ENCODE assay signal across 25 cellular contexts in genomic region chr2:241816431-241817121, GRCh38. TPM values are rescaled to one million over a fixed set of nuclear protein-coding genes. Genes with fewer than 3 reads are reported as not detected.
A peak's percentile ranks its signal among the peaks of the same experiment; 100 is the strongest.
DNase-seq lines count a peak whose midpoint lies in the region; FAIRE-seq and TF ChIP-seq lines count a peak whose summit lies in the region.
"Had no signal": no experiment of that assay in that cellular context is flagged by ENCODE, and none has a peak within 500 bp of the region (broad histone marks: within the 10 kb centered on the region; RNA-seq: fewer than 3 reads in every experiment).

No MANE protein-coding gene starts in this region.

- no peaks in the 10 kb centered on the region for H3K27me3 Mint-ChIP-seq in endodermal cell (ENCODE audit: insufficient read depth)

- H3K4me3 ChIP-seq in BLaER1 treated with 17β-estradiol and CSF1 and Interleukin-3, amounts not matched to agents 10 nM and 100 nM = no peak overlapping the region
- H3K4me3 ChIP-seq in endodermal cell (ENCODE audit: low read length) = no peak overlapping the region
- H3K4me3 ChIP-seq in osteoblast (ENCODE audit: insufficient read depth, low read length) = no peak overlapping the region
- H3K4me3 ChIP-seq: cardiac muscle cell, K562, tibial nerve had no signal

- H3K4me1 ChIP-seq in BLaER1 treated with 17β-estradiol and CSF1 and Interleukin-3, amounts not matched to agents 10 nM and 100 nM = peaks cover 85 to 96% (median 93%) of the 10 kb centered on the region in 10 experiments
- H3K4me1 ChIP-seq in endodermal cell (ENCODE audit: control insufficient read depth, insufficient read depth, low read length) (no peaks in the 10 kb centered on the region), osteoblast (ENCODE audit: insufficient read depth, low read length) (no peaks in the 10 kb centered on the region)
- H3K4me1 ChIP-seq: tibial nerve had no signal

- no peaks in the 10 kb centered on the region for H3K79me2 ChIP-seq in osteoblast (ENCODE audit: insufficient read depth, low read length)

- no peak for TF ChIP-seq POLR2A in GM12891 (IDR thresholded peaks at IDR 0.05; ENCODE audit: low read depth, low read length)

- H3K27ac ChIP-seq in BLaER1 treated with 17β-estradiol and CSF1 and Interleukin-3, amounts not matched to agents 10 nM and 100 nM = peak overlapping the region; percentile 12 to 91 (median 59); a peak in 17 of 22 replicates
- H3K27ac ChIP-seq in endodermal cell (ENCODE audit: low read depth, low read length) = no peak overlapping the region
- no peak overlapping the region for H3K27ac ChIP-seq in osteoblast (ENCODE audit: low read depth, low read length)
- H3K27ac ChIP-seq: cardiac muscle cell had no signal

- no peak overlapping the region for H2AFZ ChIP-seq in osteoblast (ENCODE audit: low read length)

- H3K9me3 ChIP-seq in BLaER1 treated with 17β-estradiol and CSF1 and Interleukin-3, amounts not matched to agents 10 nM and 100 nM (replicated peaks in 1 of 11) = peaks cover 0 to 17% (median 7%) of the 10 kb centered on the region in 11 experiments; a peak in 9 of 22 replicates
- no peaks in the 10 kb centered on the region for H3K9me3 ChIP-seq in endodermal cell (ENCODE audit: control insufficient read depth, low read length)
- H3K9me3 ChIP-seq in osteoblast (ENCODE audit: low read depth, low read length) = no peaks in the 10 kb centered on the region
- H3K9me3 ChIP-seq: tibial nerve had no signal

- DNase-seq in GM12891 (ENCODE audit: insufficient read length, low spot score) (peak; percentile 7), endodermal cell (peak; percentile 45), osteoblast (ENCODE audit: insufficient read length, low spot score, missing footprints) (peak; percentile 88), NOMO-1 (lab: John Stamatoyannopoulos, UW; ENCODE audit: unreplicated experiment in 2 of 2) (no peak), T-helper 1 cell (no peak), NCI-H510A treated with DMSO at 0.1 percent for 48 hours (lab: John Stamatoyannopoulos, UW) (no peak)
- DNase-seq: activated CD4-positive, alpha-beta T cell treated with anti-CD3 and anti-CD28 coated beads, Interleukin-2, amount 50 U/mL, for 1 hour; activated naive CD4-positive, alpha-beta T cell; AML-193; foreskin fibroblast; hypothalamus; kidney glomerular epithelial cell; MM.1S; NCI-H1436 treated with DMSO at 0.1 percent for 48 hours; NCI-H69; stimulated activated naive CD4-positive, alpha-beta T cell had no signal

- H3K27ac Mint-ChIP-seq in endodermal cell = no peak overlapping the region
- H3K27ac Mint-ChIP-seq: mesothelial cell of epicardium, progenitor cell of endocrine pancreas had no signal

- TF ChIP-seq CTCF in endodermal cell (conservative IDR thresholded peaks at IDR 0.05) (no peak), osteoblast (IDR thresholded peaks at IDR 0.05; ENCODE audit: extremely low read depth, low read depth, low read length) (no peak)

- H3K27me3 ChIP-seq in BLaER1 treated with 17β-estradiol and CSF1 and Interleukin-3, amounts not matched to agents 10 nM and 100 nM = peaks cover 0 to 10% (median 0%) of the 10 kb centered on the region in 11 experiments; a peak in 2 of 22 replicates
- H3K27me3 ChIP-seq in endodermal cell (ENCODE audit: control insufficient read depth, insufficient read depth, low read length, poor library complexity, severe bottlenecking) = no peaks in the 10 kb centered on the region
- H3K27me3 ChIP-seq in osteoblast (ENCODE audit: insufficient read depth, low read length) = no peaks in the 10 kb centered on the region
- H3K27me3 ChIP-seq: cardiac muscle cell had no signal

- WGBS in endodermal cell (ENCODE audit: insufficient coverage in 1 of 2, insufficient read length in 1 of 2), 2 experiments = 88% methylated on average over 15 to 33 of the region's 33 CpGs

- H4K20me1 ChIP-seq in BLaER1 treated with 17β-estradiol and CSF1 and Interleukin-3, amounts not matched to agents 10 nM and 100 nM = peaks cover 0 to 9% (median 0%) of the 10 kb centered on the region in 11 experiments; a peak in 4 of 22 replicates
- no peaks in the 10 kb centered on the region for H4K20me1 ChIP-seq in osteoblast (ENCODE audit: insufficient read depth, low read length)

- H3K4me1 Mint-ChIP-seq in endodermal cell = peaks cover 8% of the 10 kb centered on the region

- no peak overlapping the region for H3K4me3 Mint-ChIP-seq in endodermal cell
- H3K4me3 Mint-ChIP-seq: mesothelial cell of epicardium had no signal

- H3K9me3 Mint-ChIP-seq in endodermal cell = no peaks in the 10 kb centered on the region
- H3K9me3 Mint-ChIP-seq: mesothelial cell of epicardium had no signal

- H3K36me3 Mint-ChIP-seq in endodermal cell (ENCODE audit: low read depth) = no peaks in the 10 kb centered on the region
- H3K36me3 Mint-ChIP-seq: mesothelial cell of epicardium had no signal

- FAIRE-seq in GM12891 (lab: Jason Lieb, UNC) = no peak
- FAIRE-seq: K562 had no signal

- no peaks in the 10 kb centered on the region for H3K36me3 ChIP-seq in BLaER1 treated with 17β-estradiol and CSF1 and Interleukin-3, amounts not matched to agents 10 nM and 100 nM
- H3K36me3 ChIP-seq in endodermal cell (ENCODE audit: control insufficient read depth, insufficient read depth, low read length) (no peaks in the 10 kb centered on the region), osteoblast (ENCODE audit: insufficient read depth, low read length) (no peaks in the 10 kb centered on the region)
- H3K36me3 ChIP-seq: cardiac muscle cell, tibial nerve had no signal

- peak overlapping the region; percentile 13 to 74 (median 51); a peak in 16 of 22 replicates for H3K9ac ChIP-seq in BLaER1 treated with 17β-estradiol and CSF1 and Interleukin-3, amounts not matched to agents 10 nM and 100 nM
- no peak overlapping the region for H3K9ac ChIP-seq in endodermal cell (ENCODE audit: extremely low read depth, low read length, poor library complexity, severe bottlenecking)

- H3K4me2 ChIP-seq in BLaER1 treated with 17β-estradiol and CSF1 and Interleukin-3, amounts not matched to agents 10 nM and 100 nM = peak overlapping the region; percentile 85 to 98 (median 95)
- H3K4me2 ChIP-seq in osteoblast (ENCODE audit: insufficient read depth, low read length) = no peak overlapping the region

TF ChIP-seq in GM12891, 5 proteins besides CTCF, POLR2A, EP300 and RAD21:
- TF ChIP-seq SPI1 (IDR thresholded peaks at IDR 0.05; ENCODE audit: low read depth, low read length) (no peak), POU2F2 (IDR thresholded peaks at IDR 0.05; ENCODE audit: low read depth, low read length) (no peak), PAX5 (IDR thresholded peaks at IDR 0.05; ENCODE audit: insufficient read depth, low read length, severe bottlenecking) (no peak), TAF1 (IDR thresholded peaks at IDR 0.05; ENCODE audit: low read depth, low read length) (no peak), POLR2AphosphoS5 (IDR thresholded peaks at IDR 0.05; ENCODE audit: low read depth, low read length) (no peak)

RNA-seq across cellular contexts. Expression of gene NEU4, which starts 7.6 kb away (rescaled TPM):
- 0.69 TPM for polyA plus RNA-seq in GM12891 (2012; ENCODE audit: low read depth, missing spikeins)
- 1 to 10 TPM; 1.2 TPM for total RNA-seq in endodermal cell
- 0.36 TPM for polyA plus RNA-seq in endodermal cell (2013, experiment 1 of 2)
- 0.70 TPM for polyA plus RNA-seq in endodermal cell (2013, experiment 2 of 2)
- total RNA-seq in osteoblast = not detected in 2 replicates
- total RNA-seq: epithelial cell of proximal tubule had no signal
- polyA plus RNA-seq: neural cell had no signal

RNA-seq across cellular contexts. Expression of gene GAL3ST2, which starts 40.0 kb away (rescaled TPM):
- 0.21 TPM for polyA plus RNA-seq in GM12891 (2012; ENCODE audit: low read depth, missing spikeins)
- total RNA-seq in endodermal cell = under 1 TPM; 0.57 to 0.91 TPM
- polyA plus RNA-seq in endodermal cell (2013, experiment 1 of 2) = not detected
- not detected for polyA plus RNA-seq in endodermal cell (2013, experiment 2 of 2)
- 0.29 and 0.36 TPM in 2 replicates for total RNA-seq in osteoblast
- total RNA-seq: dermis microvascular lymphatic vessel endothelial cell, epithelial cell of proximal tubule had no signal
- polyA plus RNA-seq: cardiac muscle cell, K562, neural cell had no signal

RNA-seq across cellular contexts. Expression of gene PDCD1, which starts 42.1 kb away (rescaled TPM):
- polyA plus RNA-seq in GM12891 (2012; ENCODE audit: low read depth, missing spikeins) = 8.4 TPM
- under 1 TPM in 1 of 2 donors, not detected in 1; 0.20 TPM for total RNA-seq in endodermal cell
- not detected for polyA plus RNA-seq in endodermal cell (2013, experiment 1 of 2)
- not detected for polyA plus RNA-seq in endodermal cell (2013, experiment 2 of 2)
- not detected in 2 replicates for total RNA-seq in osteoblast
- total RNA-seq: cardiac muscle cell, dermis microvascular lymphatic vessel endothelial cell, mesothelial cell of epicardium, progenitor cell of endocrine pancreas had no signal
- polyA plus RNA-seq: cardiac muscle cell, neural cell had no signal

RNA-seq across cellular contexts. Expression of gene RTP5, which starts 53.0 kb away (rescaled TPM):
- polyA plus RNA-seq in GM12891 (2012; ENCODE audit: low read depth, missing spikeins) = 0.17 TPM
- total RNA-seq in endodermal cell (not detected), osteoblast (not detected in 2 replicates)
- polyA plus RNA-seq in endodermal cell (2013, experiment 1 of 2) = not detected
- not detected for polyA plus RNA-seq in endodermal cell (2013, experiment 2 of 2)
- total RNA-seq: cardiac muscle cell, dermis microvascular lymphatic vessel endothelial cell, epithelial cell of proximal tubule, K562, mesothelial cell of epicardium, progenitor cell of endocrine pancreas, tibial nerve had no signal
- polyA plus RNA-seq: cardiac muscle cell, K562 had no signal

Comparison
In these comparisons a context has a peak if more than half of its experiments do, and no peak if none do; other contexts are left out.
1. H3K27ac ChIP-seq: peak in BLaER1 treated with 17β-estradiol and CSF1 and Interleukin-3, amounts not matched to agents 10 nM and 100 nM (11 of 11); none in endodermal cell (single experiment) and osteoblast (single experiment).
2. DNase-seq: peak in GM12891 (single experiment), endodermal cell (single experiment) and osteoblast (single experiment); none in NOMO-1 (0 of 2), T-helper 1 cell (0 of 5) and NCI-H510A treated with DMSO at 0.1 percent for 48 hours (single experiment).